1 cellular context compared by ENCODE assay signal in the genomic region with DNA sequence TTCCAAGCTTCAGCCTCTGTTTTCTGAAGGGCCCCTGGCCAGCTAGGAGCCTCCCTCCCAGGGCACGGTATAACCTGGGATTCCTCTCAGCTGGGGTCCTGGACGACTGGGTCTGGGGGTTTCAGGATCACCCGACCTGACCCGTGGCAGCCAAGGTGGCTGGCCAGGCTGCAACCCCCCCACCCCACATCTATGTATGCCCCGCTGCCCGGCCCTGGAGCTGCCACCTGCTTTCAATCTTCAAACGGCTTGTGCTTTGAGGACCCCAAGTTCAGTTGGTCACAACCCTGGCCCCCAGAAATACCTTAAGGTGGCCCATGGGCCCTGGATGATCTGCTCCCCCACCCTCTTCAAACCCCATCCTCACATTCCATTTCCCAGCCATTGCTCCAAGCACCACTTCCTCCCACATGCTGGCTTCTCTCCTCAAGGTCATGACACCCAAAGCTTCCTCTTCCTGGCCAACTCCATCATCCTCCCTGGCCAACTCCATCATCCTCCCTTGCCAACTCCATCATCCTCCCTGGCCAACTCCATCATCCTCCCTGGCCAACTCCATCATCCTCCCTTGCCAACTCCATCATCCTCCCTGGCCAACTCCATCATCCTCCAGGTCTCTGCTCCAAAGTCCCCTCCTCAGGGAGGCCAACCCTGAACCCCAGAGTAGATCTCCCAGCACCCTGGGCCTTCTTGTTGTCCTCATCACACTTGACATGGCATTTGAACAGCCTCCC.
TF ChIP-seq lines count a peak whose summit lies in the region.

No MANE protein-coding gene starts in this region.

TF ChIP-seq in K562, 482 proteins besides CTCF, POLR2A, EP300 and RAD21:
- TF ChIP-seq ZNF146 (CRISPR knock-in tag; IDR thresholded peaks at IDR 0.05; ENCODE audit: unreplicated experiment) (no peak), STAG1 (CRISPR knock-in tag; IDR thresholded peaks at IDR 0.05; ENCODE audit: borderline replicate concordance) (no peak), ZHX1 (conservative IDR thresholded peaks at IDR 0.05; ENCODE audit: low read length) (no peak), ZNF263 (CRISPR knock-in tag; IDR thresholded peaks at IDR 0.05; ENCODE audit: borderline replicate concordance) (0 out of 2 replicates have a peak, but pooled peaks have one; percentile 34), ESRRA (IDR thresholded peaks at IDR 0.05; ENCODE audit: borderline replicate concordance, low read depth) (0 out of 2 replicates have a peak, but pooled peaks have one; percentile 18)
